Comparison of ENCODE assay signal across 8 cellular contexts in the genomic region with DNA sequence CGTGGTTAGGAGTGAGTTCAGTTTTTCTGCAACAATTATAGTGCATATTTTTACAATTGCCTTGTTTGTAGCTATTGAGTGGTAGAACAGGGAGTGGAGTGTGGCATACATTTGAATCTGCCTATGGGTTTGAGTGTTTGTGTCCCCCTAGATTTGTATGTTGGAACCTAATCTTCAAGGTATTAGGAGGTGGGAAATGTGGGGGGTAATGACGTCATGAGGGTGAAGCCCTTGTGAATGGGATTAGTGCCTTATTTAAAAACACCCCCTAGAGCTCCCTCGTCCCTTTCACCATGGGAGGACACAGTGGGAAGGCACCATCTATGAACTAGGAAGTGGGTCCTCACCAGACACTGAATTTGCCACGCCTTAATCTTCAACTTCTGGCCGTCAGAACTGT.
"Had no signal": no experiment of that assay in that cellular context is flagged by ENCODE, and none has a peak within 500 bp of the region (broad histone marks: within the 10 kb centered on the region; RNA-seq: fewer than 3 reads in every experiment).

No MANE protein-coding gene starts in this region.

- H3K4me3 ChIP-seq: GM12878 had no signal

- DNase-seq: GDM1, GF-D8 had no signal

- FAIRE-seq: G401.6, GM12878, GM12891, GM12892, GM18507, GM19239 had no signal

- ATAC-seq: GM12878 had no signal
